Comparison of ENCODE assay signal across 11 cellular contexts in the genomic region with DNA sequence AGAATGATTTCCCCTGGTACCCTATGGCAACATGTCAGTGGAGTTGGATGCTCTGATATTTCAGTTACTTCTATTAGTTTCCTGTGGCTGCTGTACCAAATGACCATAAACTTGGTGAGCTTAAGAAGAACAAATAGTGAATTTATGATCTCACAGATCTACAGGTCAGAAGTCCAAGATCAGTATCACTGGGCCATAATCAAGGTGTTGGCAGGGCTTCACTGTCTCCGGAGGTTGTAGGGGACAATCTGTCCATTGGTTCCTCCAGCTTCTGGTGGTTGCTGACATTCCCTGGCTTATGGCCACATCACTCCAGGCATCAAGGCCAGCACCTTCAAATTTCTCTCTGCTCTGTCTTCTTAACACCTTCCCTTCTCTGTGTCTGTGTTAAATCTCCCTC.
"Had no signal": no experiment of that assay in that cellular context is flagged by ENCODE, and none has a peak within 500 bp of the region (broad histone marks: within the 10 kb centered on the region; RNA-seq: fewer than 3 reads in every experiment).

No MANE protein-coding gene starts in this region.

- H3K9me3 ChIP-seq: HAP-1 had no signal

- DNase-seq: GM23248, GOT3, H7, H9, HCEC 1CT, HFFc6 had no signal

- ATAC-seq: GM23338, HCT116 had no signal

- H3K4me1 ChIP-seq: HAP-1 had no signal

- H3K4me2 ChIP-seq: GM23338 had no signal

- H2AFZ ChIP-seq: GM23248, GM23338 had no signal

- H3K9ac ChIP-seq: GM23248 had no signal

- FAIRE-seq: H1, H54 had no signal

- H3K4me3 ChIP-seq: GM23248, GM23338, HAP-1 had no signal

- H3K36me3 ChIP-seq: HAP-1 had no signal

- H3K27ac ChIP-seq: GM23248 had no signal
